In genomic region chr4:44532851-44533250, GRCh38 we compare ENCODE assay signal across 1 cellular context.
TF ChIP-seq lines count a peak whose summit lies in the region.

No MANE protein-coding gene starts in this region.

TF ChIP-seq in GM23338, 12 proteins besides CTCF, POLR2A, EP300 and RAD21 (continued from another document):
- TF ChIP-seq ZNF462 (CRISPR knock-in tag; IDR thresholded peaks at IDR 0.05): no peak
- TF ChIP-seq NANOG (IDR thresholded peaks at IDR 0.05; ENCODE audit: borderline replicate concordance): no peak
- TF ChIP-seq POLR2AphosphoS5 (IDR thresholded peaks at IDR 0.05; ENCODE audit: low read depth): no peak
- no peak for TF ChIP-seq EZH2 (IDR thresholded peaks at IDR 0.05; ENCODE audit: low read depth, unreplicated experiment)
- TF ChIP-seq JUNB (IDR thresholded peaks at IDR 0.05; ENCODE audit: unreplicated experiment): no peak
- no peak for TF ChIP-seq CREB1 (CRISPR knock-in tag; IDR thresholded peaks at IDR 0.05; ENCODE audit: low read depth)
- no peak for TF ChIP-seq ETS1 (IDR thresholded peaks at IDR 0.05)
- no peak for TF ChIP-seq ZNF331 (CRISPR knock-in tag; IDR thresholded peaks at IDR 0.05; ENCODE audit: low read depth)
- TF ChIP-seq EZH2phosphoT487 (IDR thresholded peaks at IDR 0.05; ENCODE audit: unreplicated experiment): no peak
- TF ChIP-seq ZNF114 (CRISPR knock-in tag; IDR thresholded peaks at IDR 0.05): no peak
